Comparison of ENCODE assay signal across 23 cellular contexts in genomic region chr1:5156416-5156815, GRCh38.
DNase-seq lines count a peak whose midpoint lies in the region; ATAC-seq and TF ChIP-seq lines count a peak whose summit lies in the region.
"Had no signal": no experiment of that assay in that cellular context is flagged by ENCODE, and none has a peak within 500 bp of the region (broad histone marks: within the 10 kb centered on the region; RNA-seq: fewer than 3 reads in every experiment).

No MANE protein-coding gene starts in this region.

- H3K4me1 ChIP-seq in SK-N-SH (ENCODE audit: control insufficient read depth in 1 of 2, insufficient read depth in 2 of 2, low read depth in 1 of 2, low read length in 1 of 2): peaks cover 0 to 23% of the 10 kb centered on the region in 2 experiments; a peak in 1 of 4 replicates
- H3K4me1 ChIP-seq in BLaER1: peaks cover 16% of the 10 kb centered on the region
- H3K4me1 ChIP-seq: A549 had no signal

- TF ChIP-seq CTCF in SK-N-SH (IDR thresholded peaks at IDR 0.05): no peak
- no peak for TF ChIP-seq CTCF in type B pancreatic cell (conservative IDR thresholded peaks at IDR 0.05)

- H3K27me3 Mint-ChIP-seq in type B pancreatic cell: peaks cover 2% of the 10 kb centered on the region
- H3K27me3 Mint-ChIP-seq: B cell; CD4-positive, CD25-positive, alpha-beta regulatory T cell had no signal

- H3K9me3 ChIP-seq in SK-N-SH (no peaks in the 10 kb centered on the region), BLaER1 (peaks cover 26% of the 10 kb centered on the region)
- H3K9me3 ChIP-seq: A549 had no signal

- H3K9ac ChIP-seq in SK-N-SH (no peak overlapping the region), BLaER1 (no peak overlapping the region)

- H3K9me3 Mint-ChIP-seq in type B pancreatic cell: no peaks in the 10 kb centered on the region

- H3K4me3 ChIP-seq in SK-N-SH (ENCODE audit: low read depth in 2 of 2, low read length in 1 of 2) (no peak overlapping the region), BLaER1 (no peak overlapping the region)
- H3K4me3 ChIP-seq: A549, GM12878 had no signal

- POLR2A ChIA-PET in SK-N-SH (lab: Yijun Ruan, JAX): no interaction called here

- H3K36me3 Mint-ChIP-seq in type B pancreatic cell: no peaks in the 10 kb centered on the region
- H3K36me3 Mint-ChIP-seq: CD14-positive monocyte; CD4-positive, alpha-beta memory T cell; CD4-positive, CD25-positive, alpha-beta regulatory T cell; CD8-positive, alpha-beta memory T cell had no signal

- CTCF ChIA-PET in SK-N-SH (lab: Yijun Ruan, JAX): interaction anchor here (0.8 to 1.5 kb wide), 5 partner anchors 9 to 500 kb away, joined by 3 to 6 read pairs (median 4); no protein-coding TSS in a partner anchor

- no peaks in the 10 kb centered on the region for H3K9me2 ChIP-seq in SK-N-SH

- no peaks in the 10 kb centered on the region for H3K79me2 ChIP-seq in SK-N-SH (ENCODE audit: insufficient read depth)

- H3F3A ChIP-seq in SK-N-SH (replicated peaks; ENCODE audit: insufficient read depth): no peaks in the 10 kb centered on the region

- peak in 1 of 2 experiments; percentile 60; a peak in 1 of 4 replicates for TF ChIP-seq EP300 in SK-N-SH (IDR thresholded peaks at IDR 0.05; ENCODE audit: borderline replicate concordance in 1 of 2, low read depth in 1 of 2, low read length in 1 of 2)

- H3K4me3 Mint-ChIP-seq in type B pancreatic cell: peak overlapping the region; percentile 47
- H3K4me3 Mint-ChIP-seq: B cell; CD14-positive monocyte; CD4-positive, alpha-beta memory T cell; CD4-positive, CD25-positive, alpha-beta regulatory T cell; CD8-positive, alpha-beta memory T cell had no signal

- no peak overlapping the region for H2AFZ ChIP-seq in SK-N-SH (ENCODE audit: low read depth)

- H3K27ac Mint-ChIP-seq in type B pancreatic cell: peak overlapping the region; percentile 86
- H3K27ac Mint-ChIP-seq: B cell; CD14-positive monocyte; CD4-positive, alpha-beta memory T cell; CD8-positive, alpha-beta memory T cell had no signal

- H3K36me3 ChIP-seq in SK-N-SH (replicated peaks in 1 of 2; ENCODE audit: control insufficient read depth in 1 of 2, insufficient read depth in 2 of 2, low read length in 1 of 2): no peaks in the 10 kb centered on the region
- H3K36me3 ChIP-seq in BLaER1: no peaks in the 10 kb centered on the region

- peak; percentile 44 for DNase-seq in SK-N-SH
- no peak for DNase-seq in type B pancreatic cell (ENCODE audit: extremely low spot score, unreplicated experiment)
- DNase-seq: AML-193; C1 segment of cervical spinal cord; CD4-positive, alpha-beta memory T cell; CD4-positive, CD25-positive, alpha-beta regulatory T cell; CD8-positive, alpha-beta memory T cell; COR-L47; DMS 273 treated with DMSO at 0.1 percent for 48 hours; DMS153; DMS53; DMS79; DND-41; EL; GDM1 had no signal

- WGBS in SK-N-SH (ENCODE audit: low lambda C conversion rate): 0% methylated on average over 2 of the region's 2 CpGs

- H3K27me3 ChIP-seq in SK-N-SH (ENCODE audit: insufficient read depth): no peaks in the 10 kb centered on the region
- H3K27me3 ChIP-seq in BLaER1: no peaks in the 10 kb centered on the region

- H3K4me1 Mint-ChIP-seq in type B pancreatic cell (ENCODE audit: unreplicated experiment): no peaks in the 10 kb centered on the region
- H3K4me1 Mint-ChIP-seq: B cell; CD14-positive monocyte; CD4-positive, alpha-beta memory T cell; CD8-positive, alpha-beta memory T cell had no signal

- H3K4me2 ChIP-seq in SK-N-SH (no peak overlapping the region), BLaER1 (peak overlapping the region; percentile 60)
- H3K4me2 ChIP-seq: A549 had no signal

- ATAC-seq in SK-N-SH treated with all-trans-retinoic acid at 6 μM for 48 hours (no peak), HG02798 (IDR thresholded peaks at IDR 0.05; ENCODE audit: poor library complexity, unreplicated experiment) (no peak)
- ATAC-seq: A549, GM12878 had no signal

- H4K20me1 ChIP-seq in SK-N-SH (ENCODE audit: insufficient read depth) (no peaks in the 10 kb centered on the region), BLaER1 (no peaks in the 10 kb centered on the region)

- no peak for TF ChIP-seq RAD21 in SK-N-SH (IDR thresholded peaks at IDR 0.05; ENCODE audit: low read length)

- H3K27ac ChIP-seq in SK-N-SH (ENCODE audit: low read depth in 2 of 2, low read length in 1 of 2) (peak overlapping the region in 1 of 2 experiments; percentile 91; a peak in 2 of 4 replicates), BLaER1 (no peak overlapping the region)
- H3K27ac ChIP-seq: 22Rv1, A549 had no signal

TF ChIP-seq in SK-N-SH, 30 proteins besides CTCF, POLR2A, EP300 and RAD21:
- TF ChIP-seq GABPA (IDR thresholded peaks at IDR 0.05; ENCODE audit: low read depth): no peak
- peak; percentile 91 for TF ChIP-seq GATA2 (CRISPR knock-in tag; IDR thresholded peaks at IDR 0.05)
- TF ChIP-seq FOXJ3 (CRISPR knock-in tag; IDR thresholded peaks at IDR 0.05): peak; percentile 76
TF ChIP-seq in SK-N-SH: peak in this region for 2.

TF ChIP-seq in SK-N-SH treated with all-trans-retinoic acid at 6 μM for 48 hours, 23 proteins besides CTCF, POLR2A, EP300 and RAD21:
- TF ChIP-seq RARB (CRISPR knock-in tag; IDR thresholded peaks at IDR 0.05) (no peak), SNAI2 (CRISPR knock-in tag; IDR thresholded peaks at IDR 0.05) (no peak), ZC3H10 (CRISPR knock-in tag; IDR thresholded peaks at IDR 0.05) (no peak), TSHZ2 (CRISPR knock-in tag; IDR thresholded peaks at IDR 0.05) (no peak), ZNF70 (CRISPR knock-in tag; IDR thresholded peaks at IDR 0.05) (no peak), TCF4 (CRISPR knock-in tag; IDR thresholded peaks at IDR 0.05; ENCODE audit: borderline replicate concordance) (no peak), CREB5 (CRISPR knock-in tag; IDR thresholded peaks at IDR 0.05; ENCODE audit: low read depth) (no peak), ZFP3 (CRISPR knock-in tag; IDR thresholded peaks at IDR 0.05) (no peak), TOX (CRISPR knock-in tag; IDR thresholded peaks at IDR 0.05; ENCODE audit: borderline replicate concordance) (no peak), OSR1 (CRISPR knock-in tag; IDR thresholded peaks at IDR 0.05) (no peak), ISL1 (CRISPR knock-in tag; IDR thresholded peaks at IDR 0.05) (no peak), BACH2 (CRISPR knock-in tag; IDR thresholded peaks at IDR 0.05; ENCODE audit: borderline replicate concordance) (no peak), ESRRG (CRISPR knock-in tag; IDR thresholded peaks at IDR 0.05) (no peak), ZNF8 (CRISPR knock-in tag; IDR thresholded peaks at IDR 0.05) (no peak), CSRNP3 (CRISPR knock-in tag; IDR thresholded peaks at IDR 0.05) (no peak), GLIS3 (CRISPR knock-in tag; IDR thresholded peaks at IDR 0.05) (no peak), ZFP30 (CRISPR knock-in tag; IDR thresholded peaks at IDR 0.05) (no peak)
